21 cellular contexts compared by ENCODE assay signal in the genomic region with DNA sequence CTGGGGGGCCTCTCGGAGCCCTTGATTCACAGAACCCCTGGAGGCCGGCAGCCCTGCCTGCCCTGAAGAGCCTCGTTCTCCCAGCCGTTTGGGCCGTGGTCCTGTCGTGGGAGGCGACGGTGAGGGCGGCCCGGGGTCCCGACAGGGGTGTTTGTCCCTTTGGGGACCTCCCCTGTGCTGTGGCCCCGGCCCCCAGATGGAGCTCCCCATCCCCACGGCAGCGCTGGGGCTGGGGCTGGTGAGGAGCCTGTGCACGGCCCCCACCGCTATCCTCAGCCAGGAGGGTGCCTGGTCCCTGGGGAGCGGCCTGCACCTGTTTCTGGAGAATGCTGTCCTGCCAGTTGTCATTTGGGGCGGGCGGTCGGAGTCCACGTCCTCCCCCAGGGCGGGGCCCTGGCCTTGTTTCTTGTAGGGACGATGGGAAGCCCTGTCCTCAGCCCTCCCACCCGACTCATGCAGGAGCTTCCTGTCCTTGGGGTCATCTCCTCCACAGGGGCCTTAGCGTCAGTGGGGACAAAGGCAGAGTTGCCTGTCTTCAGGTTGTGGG. TPM values are rescaled to one million over a fixed set of nuclear protein-coding genes. Genes with fewer than 3 reads are reported as not detected.
DNase-seq lines count a peak whose midpoint lies in the region; ATAC-seq and TF ChIP-seq lines count a peak whose summit lies in the region.
"Had no signal": no experiment of that assay in that cellular context is flagged by ENCODE, and none has a peak within 500 bp of the region (broad histone marks: within the 10 kb centered on the region; RNA-seq: fewer than 3 reads in every experiment).

No MANE protein-coding gene starts in this region.

- H3K9me3 Mint-ChIP-seq in dendritic cell treated with granulocyte-macrophage colony-stimulating factor and Interleukin-4, amounts not matched to agents 40 ng/mL and 50 ng/mL, for 4 days = no peaks in the 10 kb centered on the region
- H3K9me3 Mint-ChIP-seq in MCF 10A (ENCODE audit: unreplicated experiment) = no peaks in the 10 kb centered on the region
- no peaks in the 10 kb centered on the region for H3K9me3 Mint-ChIP-seq in activated naive CD4-positive, alpha-beta T cell treated with anti-CD3 and anti-CD28 coated beads for 36 hours
- H3K9me3 Mint-ChIP-seq: activated CD4-positive, alpha-beta memory T cell treated with anti-CD3 and anti-CD28 coated beads, Interleukin-2, amount 10 ng/mL, durations not matched to agents 7 days and 5 days; activated naive CD8-positive, alpha-beta T cell treated with anti-CD3 and anti-CD28 coated beads for 36 hours; activated T-cell treated with anti-CD3 and anti-CD28 coated beads, Interleukin-2, amount 50 U/mL, for 4 hours; brain; immature natural killer cell had no signal

- no peak for TF ChIP-seq POLR2A in IMR-90 (IDR thresholded peaks at IDR 0.05; ENCODE audit: low read depth, low read length)
- peak; percentile 51 for TF ChIP-seq POLR2A in transverse colon (IDR thresholded peaks at IDR 0.05)

- BruUV-seq in IMR-90 (replicated peaks; lab: Mats Ljungman, UMichigan) (no TSS peak), MCF 10A (replicated peaks; lab: Mats Ljungman, UMichigan) (no TSS peak)

- DNase-seq in IMR-90 (no peak), myocyte (ENCODE audit: low read depth) (peak; percentile 95), transverse colon (peak; percentile 87), MCF 10A (ENCODE audit: unreplicated experiment) (no peak), COR-L47 (lab: John Stamatoyannopoulos, UW) (no peak)
- DNase-seq in activated naive CD4-positive, alpha-beta T cell treated with anti-CD3 and anti-CD28 coated beads for 36 hours = no peak
- DNase-seq: activated CD4-positive, alpha-beta memory T cell treated with anti-CD3 and anti-CD28 coated beads, Interleukin-2, amount 10 ng/mL, durations not matched to agents 7 days and 5 days; activated naive CD8-positive, alpha-beta T cell treated with anti-CD3 and anti-CD28 coated beads for 36 hours; activated T-cell treated with anti-CD3 and anti-CD28 coated beads, Interleukin-2, amount 50 U/mL, for 4 hours; cortex of kidney; DMS53; HCEC 1CT; immature natural killer cell; NCI-H1436 treated with DMSO at 0.1 percent for 48 hours; right cardiac atrium; SHP77 treated with DMSO at 0.1 percent for 48 hours; T-helper 17 cell had no signal

- H3K4me1 Mint-ChIP-seq in dendritic cell treated with granulocyte-macrophage colony-stimulating factor and Interleukin-4, amounts not matched to agents 40 ng/mL and 50 ng/mL, for 4 days (ENCODE audit: low read depth) = peaks cover 43% of the 10 kb centered on the region
- no peaks in the 10 kb centered on the region for H3K4me1 Mint-ChIP-seq in MCF 10A (ENCODE audit: insufficient read depth, unreplicated experiment)
- peaks cover 12% of the 10 kb centered on the region for H3K4me1 Mint-ChIP-seq in activated naive CD4-positive, alpha-beta T cell treated with anti-CD3 and anti-CD28 coated beads for 36 hours (ENCODE audit: low read depth)

- H3K9me3 ChIP-seq in IMR-90 (ENCODE audit: control insufficient read depth, insufficient read depth, low read length) (no peaks in the 10 kb centered on the region), transverse colon (no peaks in the 10 kb centered on the region)
- H3K9me3 ChIP-seq: esophagus muscularis mucosa had no signal

- no peak overlapping the region for H2AK9ac ChIP-seq in IMR-90 (replicated peaks; ENCODE audit: low read depth, low read length, poor library complexity)

- CTCF ChIA-PET in IMR-90 (lab: Yijun Ruan, JAX) (no interaction called here), MCF 10A (lab: Yijun Ruan, JAX) (interaction anchor here (0.6 kb wide), 1 partner anchor 67 kb away, joined by 3 read pairs; no protein-coding TSS in a partner anchor)
- CTCF ChIA-PET in activated naive CD4-positive, alpha-beta T cell treated with anti-CD3 and anti-CD28 coated beads for 36 hours (lab: Charles Lee) = no interaction called here

- H3K14ac ChIP-seq in IMR-90 (replicated peaks; ENCODE audit: low read depth, low read length) = no peak overlapping the region

- WGBS in IMR-90 (ENCODE audit: extremely low coverage in 2 of 2, insufficient read length in 1 of 2), 2 experiments = 93% methylated on average over 16 of the region's 25 CpGs; no CpG with 5 or more reads in 1 of the 2 experiments
- WGBS in transverse colon (ENCODE audit: low coverage in 1 of 2), 2 donors = 53% methylated on average over 24 of the region's 25 CpGs; no CpG with 5 or more reads in 1 of the 2 donors

- no peak overlapping the region for H3K4me2 ChIP-seq in IMR-90 (ENCODE audit: low read depth, low read length)

- H2AFZ ChIP-seq in IMR-90 (replicated peaks; ENCODE audit: low read length, poor library complexity) = no peak overlapping the region

- no peaks in the 10 kb centered on the region for H3K27me3 ChIP-seq in IMR-90 (ENCODE audit: control insufficient read depth, insufficient read depth, low read length)
- no peaks in the 10 kb centered on the region for H3K27me3 ChIP-seq in transverse colon
- H3K27me3 ChIP-seq: esophagus muscularis mucosa had no signal

- no peak overlapping the region for H3K23ac ChIP-seq in IMR-90 (ENCODE audit: low read depth, low read length)

- H3K9ac ChIP-seq in IMR-90 (ENCODE audit: low read depth, low read length) = no peak overlapping the region

- no peak overlapping the region for H3K4ac ChIP-seq in IMR-90 (ENCODE audit: low read depth, low read length)

- peak overlapping the region; percentile 72 for H3K27ac Mint-ChIP-seq in dendritic cell treated with granulocyte-macrophage colony-stimulating factor and Interleukin-4, amounts not matched to agents 40 ng/mL and 50 ng/mL, for 4 days
- no peak overlapping the region for H3K27ac Mint-ChIP-seq in MCF 10A (ENCODE audit: low read depth, unreplicated experiment)
- H3K27ac Mint-ChIP-seq in activated naive CD4-positive, alpha-beta T cell treated with anti-CD3 and anti-CD28 coated beads for 36 hours = no peak overlapping the region
- H3K27ac Mint-ChIP-seq: activated CD4-positive, alpha-beta memory T cell treated with anti-CD3 and anti-CD28 coated beads, Interleukin-2, amount 10 ng/mL, durations not matched to agents 7 days and 5 days; activated naive CD8-positive, alpha-beta T cell treated with anti-CD3 and anti-CD28 coated beads for 36 hours; brain; T-helper 17 cell had no signal

- no peak overlapping the region for H4K91ac ChIP-seq in IMR-90 (ENCODE audit: insufficient read depth, low read depth, low read length)

- H4K5ac ChIP-seq in IMR-90 (ENCODE audit: low read depth, low read length) = no peak overlapping the region

- POLR2A ChIA-PET in IMR-90 (lab: Charles Lee; ENCODE audit: unreplicated experiment) = no interaction called here
- POLR2A ChIA-PET in MCF 10A (lab: Yijun Ruan, JAX) = interaction anchor here (0.6 to 1.0 kb wide), 2 partner anchors 108 to 299 kb away, joined by 3 read pairs; partner anchors contain the start of gene FAM234A

- no peak for TF ChIP-seq EP300 in transverse colon (IDR thresholded peaks at IDR 0.05; ENCODE audit: low read depth)

- intact Hi-C loops in IMR-90 (cut with micrococcal nuclease) = no loop called here
- intact Hi-C loops in dendritic cell treated with granulocyte-macrophage colony-stimulating factor and Interleukin-4, amounts not matched to agents 40 ng/mL and 50 ng/mL, for 4 days (cut with micrococcal nuclease) = no loop called here
- intact Hi-C loops in transverse colon (cut with DNase I; ENCODE audit: low total_unique reads) = no loop called here
- intact Hi-C loops in MCF 10A (cut with micrococcal nuclease) = no loop called here
- intact Hi-C loops in activated naive CD4-positive, alpha-beta T cell treated with anti-CD3 and anti-CD28 coated beads for 36 hours (cut with micrococcal nuclease) = no loop called here

- H3K9me1 ChIP-seq in IMR-90 (ENCODE audit: insufficient read depth, low read length) = peaks cover 12% of the 10 kb centered on the region; the same call in 1 of the 2 replicates

- no peak for ATAC-seq in IMR-90 (ENCODE audit: low read depth)
- ATAC-seq: activated T-cell treated with anti-CD3 and anti-CD28 coated beads, Interleukin-2, amount 50 U/mL, for 4 hours; T-helper 17 cell had no signal

- no peak overlapping the region for H4K8ac ChIP-seq in IMR-90 (ENCODE audit: low read depth in 2 of 2, low read length in 2 of 2)

- no peaks in the 10 kb centered on the region for H3K27me3 Mint-ChIP-seq in dendritic cell treated with granulocyte-macrophage colony-stimulating factor and Interleukin-4, amounts not matched to agents 40 ng/mL and 50 ng/mL, for 4 days
- H3K27me3 Mint-ChIP-seq in MCF 10A (ENCODE audit: insufficient read depth, unreplicated experiment) = no peaks in the 10 kb centered on the region
- no peaks in the 10 kb centered on the region for H3K27me3 Mint-ChIP-seq in activated naive CD4-positive, alpha-beta T cell treated with anti-CD3 and anti-CD28 coated beads for 36 hours (ENCODE audit: low read depth)
- H3K27me3 Mint-ChIP-seq: activated CD4-positive, alpha-beta memory T cell treated with anti-CD3 and anti-CD28 coated beads, Interleukin-2, amount 10 ng/mL, durations not matched to agents 7 days and 5 days; activated naive CD8-positive, alpha-beta T cell treated with anti-CD3 and anti-CD28 coated beads for 36 hours; brain; T-helper 17 cell had no signal

- dilution Hi-C loops in IMR-90 (cut with HindIII; ENCODE audit: low sequenced_read_pairs, unreplicated experiment) = no loop called here

- in situ Hi-C loops in IMR-90 (cut with MboI; ENCODE audit: low sequenced_read_pairs) (no loop called here), transverse colon (cut with MboI; ENCODE audit: low pct_ligation_motif_present in 1 of 4, low pct_unique_long_range_greater_than_20kb in 1 of 4, low sequenced_read_pairs in 3 of 4) (no loop called here)

- no peak overlapping the region for H2BK5ac ChIP-seq in IMR-90 (ENCODE audit: low read depth, low read length, poor library complexity, severe bottlenecking)

- peaks cover 11 to 71% of the 10 kb centered on the region in 2 experiments for H3K79me1 ChIP-seq in IMR-90 (ENCODE audit: low read depth in 1 of 2, low read length in 2 of 2)

- peaks cover 72% of the 10 kb centered on the region for H3K36me3 Mint-ChIP-seq in dendritic cell treated with granulocyte-macrophage colony-stimulating factor and Interleukin-4, amounts not matched to agents 40 ng/mL and 50 ng/mL, for 4 days (ENCODE audit: low read depth)
- peaks cover 34% of the 10 kb centered on the region for H3K36me3 Mint-ChIP-seq in MCF 10A (ENCODE audit: insufficient read depth, unreplicated experiment)
- H3K36me3 Mint-ChIP-seq in activated naive CD4-positive, alpha-beta T cell treated with anti-CD3 and anti-CD28 coated beads for 36 hours (ENCODE audit: low read depth) = peaks cover 4% of the 10 kb centered on the region
- H3K36me3 Mint-ChIP-seq: brain, immature natural killer cell had no signal

- TF ChIP-seq RAD21 in IMR-90 (IDR thresholded peaks at IDR 0.05; ENCODE audit: low read length) = no peak

- no peak overlapping the region for H3K18ac ChIP-seq in IMR-90 (ENCODE audit: low read depth, low read length)

- H3K4me1 ChIP-seq in IMR-90 (ENCODE audit: control insufficient read depth, insufficient read depth, low read length) (peaks cover 12% of the 10 kb centered on the region), transverse colon (peaks cover 22 to 58% (median 48%) of the 10 kb centered on the region in 4 donors)

- no peak overlapping the region for H3K4me3 ChIP-seq in IMR-90 (ENCODE audit: insufficient read depth, low read depth, low read length)
- H3K4me3 ChIP-seq in transverse colon = peak overlapping the region in 3 of 4 donors; percentile 21 to 49 (median 26)
- H3K4me3 ChIP-seq: esophagus muscularis mucosa had no signal

- H2BK120ac ChIP-seq in IMR-90 (ENCODE audit: low read depth, low read length) = no peak overlapping the region

- no peak overlapping the region for H2BK15ac ChIP-seq in IMR-90 (ENCODE audit: low read depth, low read length)

- no peak overlapping the region for H3K4me3 Mint-ChIP-seq in dendritic cell treated with granulocyte-macrophage colony-stimulating factor and Interleukin-4, amounts not matched to agents 40 ng/mL and 50 ng/mL, for 4 days
- no peak overlapping the region for H3K4me3 Mint-ChIP-seq in MCF 10A (ENCODE audit: unreplicated experiment)
- no peak overlapping the region for H3K4me3 Mint-ChIP-seq in activated naive CD4-positive, alpha-beta T cell treated with anti-CD3 and anti-CD28 coated beads for 36 hours
- H3K4me3 Mint-ChIP-seq: activated CD4-positive, alpha-beta memory T cell treated with anti-CD3 and anti-CD28 coated beads, Interleukin-2, amount 10 ng/mL, durations not matched to agents 7 days and 5 days; activated naive CD8-positive, alpha-beta T cell treated with anti-CD3 and anti-CD28 coated beads for 36 hours; activated T-cell treated with anti-CD3 and anti-CD28 coated beads, Interleukin-2, amount 50 U/mL, for 4 hours; brain; immature natural killer cell; T-helper 17 cell had no signal

- H3K36me3 ChIP-seq in IMR-90 (ENCODE audit: control insufficient read depth, insufficient read depth, low read length) (peaks cover 15% of the 10 kb centered on the region; the same call in 1 of the 2 replicates), transverse colon (no peaks in the 10 kb centered on the region)

- H3K56ac ChIP-seq in IMR-90 (ENCODE audit: extremely low read depth, insufficient read depth, low read length) = no peak overlapping the region

- peaks cover 70% of the 10 kb centered on the region for H4K20me1 ChIP-seq in IMR-90 (ENCODE audit: insufficient read depth, low read length)

- no peak overlapping the region for H3K27ac ChIP-seq in IMR-90 (ENCODE audit: insufficient read depth, low read length)
- H3K27ac ChIP-seq in transverse colon = peak overlapping the region; percentile 87 to 94 (median 91)
- H3K27ac ChIP-seq: esophagus muscularis mucosa had no signal

- TF ChIP-seq CTCF in IMR-90 (conservative IDR thresholded peaks at IDR 0.05; ENCODE audit: low read depth, low read length) (no peak), transverse colon (IDR thresholded peaks at IDR 0.05) (no peak), MCF 10A (IDR thresholded peaks at IDR 0.05; ENCODE audit: unreplicated experiment) (no peak)

- 0 out of 2 replicates have a peak overlapping the region, but pooled peaks have one; percentile 16 for H2AK5ac ChIP-seq in IMR-90 (ENCODE audit: low read depth, low read length)

- no peak overlapping the region for H2BK20ac ChIP-seq in IMR-90 (ENCODE audit: low read depth, low read length)

RNA-seq across cellular contexts. Expression of gene CAPN15, which starts 6.7 kb away (rescaled TPM):
- total RNA-seq in IMR-90 (2012; rRNA removed) (9.3 and 11.4 TPM in 2 replicates), myocyte (81.8 and 141 TPM in 2 replicates), transverse colon (100 to 1,000 TPM; 108 to 388 (median 175) TPM), MCF 10A (2022) (68.2 and 81.1 TPM in 2 replicates)
- 24.3 and 36.0 TPM in 2 replicates for polyA plus RNA-seq in IMR-90 (2012; rRNA removed)
- polyA plus RNA-seq in IMR-90 (2012; cell fraction: cytosol; rRNA removed) = 13.9 and 31.3 TPM in 2 replicates
- 73.5 and 220 TPM in 2 replicates for polyA plus RNA-seq in IMR-90 (2012; cell fraction: nucleus; rRNA removed; ENCODE audit: low replicate concordance)
- polyA plus RNA-seq in myocyte (2012) = 22.2 TPM
- total RNA-seq in activated naive CD4-positive, alpha-beta T cell treated with anti-CD3 and anti-CD28 coated beads for 36 hours = 10 to 100 TPM; 54.4 to 56.9 TPM

RNA-seq across cellular contexts. Expression of gene PRR35, which starts 26.0 kb away (rescaled TPM):
- total RNA-seq in IMR-90 (2012; rRNA removed) (not detected in 2 replicates), myocyte (2.9 and 12.5 TPM in 2 replicates), transverse colon (not detected), MCF 10A (2022) (not detected in 2 replicates)
- not detected in 2 replicates for polyA plus RNA-seq in IMR-90 (2012; rRNA removed)
- polyA plus RNA-seq in IMR-90 (2012; cell fraction: cytosol; rRNA removed) = not detected in 2 replicates
- 0.05 and 0.09 TPM in 2 replicates for polyA plus RNA-seq in IMR-90 (2012; cell fraction: nucleus; rRNA removed; ENCODE audit: low replicate concordance)
- 0.47 TPM for polyA plus RNA-seq in myocyte (2012)
- total RNA-seq in activated naive CD4-positive, alpha-beta T cell treated with anti-CD3 and anti-CD28 coated beads for 36 hours = not detected
- total RNA-seq: activated CD4-positive, alpha-beta memory T cell treated with anti-CD3 and anti-CD28 coated beads, Interleukin-2, amount 10 ng/mL, durations not matched to agents 7 days and 5 days; activated naive CD8-positive, alpha-beta T cell treated with anti-CD3 and anti-CD28 coated beads for 36 hours; esophagus muscularis mucosa; right cardiac atrium; T-helper 17 cell; temporal lobe had no signal
- polyA plus RNA-seq: immature natural killer cell, right cardiac atrium had no signal

RNA-seq across cellular contexts. Expression of gene NHLRC4, which starts 32.6 kb away (rescaled TPM):
- 0.56 and 0.72 TPM in 2 replicates for total RNA-seq in IMR-90 (2012; rRNA removed)
- 0.65 and 0.84 TPM in 2 replicates for polyA plus RNA-seq in IMR-90 (2012; rRNA removed)
- 0.76 and 1.4 TPM in 2 replicates for polyA plus RNA-seq in IMR-90 (2012; cell fraction: cytosol; rRNA removed)
- 1.3 and 2.4 TPM in 2 replicates for polyA plus RNA-seq in IMR-90 (2012; cell fraction: nucleus; rRNA removed; ENCODE audit: low replicate concordance)
- total RNA-seq in myocyte = 0.05 and 1.2 TPM in 2 replicates
- not detected for polyA plus RNA-seq in myocyte (2012)
- under 1 TPM in 3 of 4 donors, not detected in 1; 0.55 to 0.75 (median 0.64) TPM for total RNA-seq in transverse colon
- not detected in 2 replicates for total RNA-seq in MCF 10A (2022)
- total RNA-seq in activated naive CD4-positive, alpha-beta T cell treated with anti-CD3 and anti-CD28 coated beads for 36 hours = under 1 TPM; 0.60 to 0.67 TPM

RNA-seq across cellular contexts. Expression of gene PIGQ, which starts 35.6 kb away (rescaled TPM):
- total RNA-seq in IMR-90 (2012; rRNA removed) (5.9 and 7.2 TPM in 2 replicates), myocyte (45.4 and 59.9 TPM in 2 replicates), transverse colon (100 to 1,000 TPM in 1 of 4 donors, 10 to 100 TPM in 3; 37.4 to 115 (median 56.0) TPM), MCF 10A (2022) (45.6 and 47.4 TPM in 2 replicates)
- polyA plus RNA-seq in IMR-90 (2012; rRNA removed) = 36.8 and 40.5 TPM in 2 replicates
- 16.5 and 38.0 TPM in 2 replicates for polyA plus RNA-seq in IMR-90 (2012; cell fraction: cytosol; rRNA removed)
- polyA plus RNA-seq in IMR-90 (2012; cell fraction: nucleus; rRNA removed; ENCODE audit: low replicate concordance) = 111 and 325 TPM in 2 replicates
- 43.1 TPM for polyA plus RNA-seq in myocyte (2012)
- 10 to 100 TPM; 18.6 to 19.2 TPM for total RNA-seq in activated naive CD4-positive, alpha-beta T cell treated with anti-CD3 and anti-CD28 coated beads for 36 hours

RNA-seq across cellular contexts. Expression of gene RAB40C, which starts 55.7 kb away (rescaled TPM):
- total RNA-seq in IMR-90 (2012; rRNA removed) (6.8 and 6.9 TPM in 2 replicates), myocyte (17.2 and 19.1 TPM in 2 replicates), transverse colon (100 to 1,000 TPM in 2 of 4 donors, 10 to 100 TPM in 2; 54.8 to 111 (median 83.5) TPM), MCF 10A (2022) (17.1 and 17.7 TPM in 2 replicates)
- 13.7 and 15.3 TPM in 2 replicates for polyA plus RNA-seq in IMR-90 (2012; rRNA removed)
- 11.0 and 21.8 TPM in 2 replicates for polyA plus RNA-seq in IMR-90 (2012; cell fraction: cytosol; rRNA removed)
- polyA plus RNA-seq in IMR-90 (2012; cell fraction: nucleus; rRNA removed; ENCODE audit: low replicate concordance) = 26.4 and 67.6 TPM in 2 replicates
- polyA plus RNA-seq in myocyte (2012) = 13.9 TPM
- 1 to 10 TPM; 6.3 to 7.3 TPM for total RNA-seq in activated naive CD4-positive, alpha-beta T cell treated with anti-CD3 and anti-CD28 coated beads for 36 hours

Comparison
In these comparisons a context has a peak if more than half of its experiments do, and no peak if none do; other contexts are left out.
1. DNase-seq: peak in myocyte (single experiment) and transverse colon (single experiment); none in IMR-90 (single experiment), MCF 10A (single experiment), COR-L47 (single experiment) and activated naive CD4-positive, alpha-beta T cell treated with anti-CD3 and anti-CD28 coated beads for 36 hours (single experiment).